9 cellular contexts compared by ENCODE assay signal in the genomic region with DNA sequence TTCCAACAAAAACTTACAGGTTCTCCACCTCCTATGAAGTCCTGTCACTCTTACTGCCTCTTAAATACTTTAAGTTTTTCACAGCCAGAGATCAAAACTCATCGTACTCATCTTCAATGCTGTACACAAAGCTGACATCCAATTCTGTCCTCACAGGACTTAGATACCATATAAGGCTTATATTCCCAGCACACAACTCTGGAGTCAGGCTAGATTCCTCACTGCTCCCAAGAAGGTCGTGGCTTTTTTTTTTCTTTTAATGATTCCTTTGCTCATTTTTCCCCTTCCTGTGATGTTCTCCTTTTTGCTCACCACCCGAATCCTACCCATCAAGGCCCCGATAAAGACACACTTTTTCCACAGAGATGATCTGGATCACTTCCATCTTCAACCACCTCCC. TPM values are rescaled to one million over a fixed set of nuclear protein-coding genes. Genes with fewer than 3 reads are reported as not detected.
DNase-seq lines count a peak whose midpoint lies in the region; ATAC-seq and TF ChIP-seq lines count a peak whose summit lies in the region.
"Had no signal": no experiment of that assay in that cellular context is flagged by ENCODE, and none has a peak within 500 bp of the region (broad histone marks: within the 10 kb centered on the region; RNA-seq: fewer than 3 reads in every experiment).

No MANE protein-coding gene starts in this region.

- peak overlapping the region; percentile 95 for H4K5ac ChIP-seq in IMR-90 (ENCODE audit: low read depth, low read length)

- CTCF ChIA-PET in IMR-90 (lab: Yijun Ruan, JAX), result no interaction called here

- no TSS peak for BruUV-seq in IMR-90 (replicated peaks; lab: Mats Ljungman, UMichigan)

- no peak overlapping the region for H2AK9ac ChIP-seq in IMR-90 (replicated peaks; ENCODE audit: low read depth, low read length, poor library complexity)

- no peak; the same call in 1 of the 2 replicates for TF ChIP-seq POLR2A in IMR-90 (IDR thresholded peaks at IDR 0.05; ENCODE audit: low read depth, low read length)

- H3K23ac ChIP-seq in IMR-90 (ENCODE audit: low read depth, low read length), result peak overlapping the region; percentile 85; the same call in 1 of the 2 replicates

- H3K14ac ChIP-seq in IMR-90 (replicated peaks; ENCODE audit: low read depth, low read length), result peak overlapping the region; percentile 66; the same call in 1 of the 2 replicates

- no peak overlapping the region for H2BK20ac ChIP-seq in IMR-90 (ENCODE audit: low read depth, low read length)

- peak overlapping the region; percentile 28; the same call in 1 of the 2 replicates for H3K18ac ChIP-seq in IMR-90 (ENCODE audit: low read depth, low read length)

- in situ Hi-C loops in IMR-90 (cut with MboI; ENCODE audit: low sequenced_read_pairs), result loop anchor here (25.0 kb wide), 1 partner anchor 771 kb away; no protein-coding TSS in a partner anchor

- peak overlapping the region; percentile 98 for H3K9ac ChIP-seq in IMR-90 (ENCODE audit: low read depth, low read length)

- H3K4me3 ChIP-seq in ACC112 (ENCODE audit: low read depth, low read length) (peak overlapping the region; percentile 98), IMR-90 (ENCODE audit: insufficient read depth, low read depth, low read length) (peak overlapping the region; percentile 81), cardiac fibroblast (replicated peaks in 1 of 2; ENCODE audit: low read depth in 2 of 2, low read length in 2 of 2) (peak overlapping the region; percentile 76), muscle layer of duodenum (ENCODE audit: low read depth in 1 of 2, low read length in 2 of 2) (peak overlapping the region; percentile 75 to 86)

- H3K4me1 ChIP-seq in ACC112 (ENCODE audit: control insufficient read depth, insufficient read depth, low read length, unreplicated experiment) (peaks cover 22% of the 10 kb centered on the region), IMR-90 (ENCODE audit: control insufficient read depth, insufficient read depth, low read length) (no peaks in the 10 kb centered on the region), muscle layer of duodenum (ENCODE audit: control insufficient read depth in 1 of 2, insufficient read depth in 2 of 2, low read length in 2 of 2) (peaks cover 0 to 4% of the 10 kb centered on the region in 2 donors)

- no peak overlapping the region for H2BK120ac ChIP-seq in IMR-90 (ENCODE audit: low read depth, low read length)

- 42% methylated on average over 4 of the region's 4 CpGs; no CpG with 5 or more reads in 1 of the 2 experiments for WGBS in IMR-90 (ENCODE audit: extremely low coverage in 2 of 2, insufficient read length in 1 of 2), 2 experiments

- H4K8ac ChIP-seq in IMR-90 (ENCODE audit: low read depth in 2 of 2, low read length in 2 of 2), result peak overlapping the region; percentile 72 to 90

- peak overlapping the region; percentile 89; the same call in 1 of the 2 replicates for H3K4ac ChIP-seq in IMR-90 (ENCODE audit: low read depth, low read length)

- H2BK5ac ChIP-seq in IMR-90 (ENCODE audit: low read depth, low read length, poor library complexity, severe bottlenecking), result peak overlapping the region; percentile 78

- H2BK15ac ChIP-seq in IMR-90 (ENCODE audit: low read depth, low read length), result peak overlapping the region; percentile 73; the same call in 1 of the 3 replicates

- H3K4me2 ChIP-seq in IMR-90 (ENCODE audit: low read depth, low read length), result peak overlapping the region; percentile 100

- intact Hi-C loops in IMR-90 (cut with micrococcal nuclease), result loop anchor here (5.0 kb wide), 2 partner anchors 41 to 226 kb away; no protein-coding TSS in a partner anchor

- H2AFZ ChIP-seq in ACC112 (ENCODE audit: low read length, unreplicated experiment) (peak overlapping the region; percentile 52), IMR-90 (replicated peaks; ENCODE audit: low read length, poor library complexity) (no peak overlapping the region)

- H3K56ac ChIP-seq in IMR-90 (ENCODE audit: extremely low read depth, insufficient read depth, low read length), result 0 out of 2 replicates have a peak overlapping the region, but pooled peaks have one; percentile 6

- POLR2A ChIA-PET in IMR-90 (lab: Charles Lee; ENCODE audit: unreplicated experiment), result no interaction called here

- H3K9me1 ChIP-seq in IMR-90 (ENCODE audit: insufficient read depth, low read length), result no peaks in the 10 kb centered on the region; the same call in 1 of the 2 replicates

- H3K9me3 ChIP-seq in IMR-90 (ENCODE audit: control insufficient read depth, insufficient read depth, low read length) (no peaks in the 10 kb centered on the region), muscle layer of duodenum (ENCODE audit: control insufficient read depth in 1 of 2, low read length in 2 of 2) (no peaks in the 10 kb centered on the region)

- H3K36me3 ChIP-seq in ACC112 (ENCODE audit: insufficient read depth, low read length), result peaks cover 4% of the 10 kb centered on the region
- peaks cover 5% of the 10 kb centered on the region for H3K36me3 ChIP-seq in IMR-90 (ENCODE audit: control insufficient read depth, insufficient read depth, low read length)
- H3K36me3 ChIP-seq in muscle layer of duodenum (ENCODE audit: control insufficient read depth in 1 of 2, insufficient read depth in 2 of 2, low read length in 2 of 2), result no peaks in the 10 kb centered on the region

- H4K20me1 ChIP-seq in IMR-90 (ENCODE audit: insufficient read depth, low read length), result no peaks in the 10 kb centered on the region

- 0 out of 2 replicates have a peak overlapping the region, but pooled peaks have one; percentile 81 for H2AK5ac ChIP-seq in IMR-90 (ENCODE audit: low read depth, low read length)

- TF ChIP-seq CTCF in IMR-90 (conservative IDR thresholded peaks at IDR 0.05; ENCODE audit: low read depth, low read length), result no peak
- TF ChIP-seq CTCF in cardiac fibroblast (IDR thresholded peaks at IDR 0.05; ENCODE audit: low read depth, low read length), result no peak

- H3K27me3 ChIP-seq in ACC112 (ENCODE audit: insufficient read depth, low read length) (no peaks in the 10 kb centered on the region), IMR-90 (ENCODE audit: control insufficient read depth, insufficient read depth, low read length) (no peaks in the 10 kb centered on the region), muscle layer of duodenum (ENCODE audit: low read depth, low read length) (no peaks in the 10 kb centered on the region)

- DNase-seq in IMR-90, result peak; percentile 23
- DNase-seq in cardiac fibroblast (ENCODE audit: low read depth in 2 of 2), result no peak
- no peak for DNase-seq in kidney tubule cell (ENCODE audit: low spot score)
- DNase-seq in NCI-H1092 treated with DMSO at 0.1 percent for 48 hours (lab: John Stamatoyannopoulos, UW), result no peak
- no peak for DNase-seq in NCI-H774 (lab: John Stamatoyannopoulos, UW)
- DNase-seq: NCI-H69 had no signal

- dilution Hi-C loops in IMR-90 (cut with HindIII; ENCODE audit: low sequenced_read_pairs, unreplicated experiment), result no loop called here

- peak overlapping the region; percentile 45; the same call in 1 of the 2 replicates for H4K91ac ChIP-seq in IMR-90 (ENCODE audit: insufficient read depth, low read depth, low read length)

- H3K79me1 ChIP-seq in IMR-90 (ENCODE audit: low read depth in 1 of 2, low read length in 2 of 2), result peaks cover 16 to 38% of the 10 kb centered on the region in 2 experiments

- peak overlapping the region; percentile 47; the same call in 1 of the 2 replicates for H3K27ac ChIP-seq in ACC112 (ENCODE audit: low read depth, low read length)
- peak overlapping the region; percentile 80 for H3K27ac ChIP-seq in IMR-90 (ENCODE audit: insufficient read depth, low read length)
- peak overlapping the region; percentile 86 for H3K27ac ChIP-seq in muscle layer of duodenum (ENCODE audit: low read length)

- TF ChIP-seq RAD21 in IMR-90 (IDR thresholded peaks at IDR 0.05; ENCODE audit: low read length), result no peak

- ATAC-seq in IMR-90 (ENCODE audit: low read depth) (no peak), GM18520 (IDR thresholded peaks at IDR 0.05; ENCODE audit: unreplicated experiment) (no peak)

- peaks cover 34% of the 10 kb centered on the region for H3K79me2 ChIP-seq in ACC112 (ENCODE audit: control insufficient read depth, insufficient read depth, low read length, unreplicated experiment)

TF ChIP-seq in IMR-90, 13 proteins besides CTCF, POLR2A, EP300 and RAD21 (continues in another document):
- no peak for TF ChIP-seq FOS (IDR thresholded peaks at IDR 0.05; ENCODE audit: low read depth, low read length)
- no peak for TF ChIP-seq USF2 (IDR thresholded peaks at IDR 0.05; ENCODE audit: low read depth, low read length)
- no peak for TF ChIP-seq MAFK (IDR thresholded peaks at IDR 0.05; ENCODE audit: low read depth, low read length)
- TF ChIP-seq SMC3 (IDR thresholded peaks at IDR 0.05; ENCODE audit: low read depth, low read length), result no peak
- no peak for TF ChIP-seq RFX5 (IDR thresholded peaks at IDR 0.05; ENCODE audit: low read depth, low read length)
- TF ChIP-seq MAZ (IDR thresholded peaks at IDR 0.05; ENCODE audit: borderline replicate concordance, low read depth, low read length), result no peak
- no peak for TF ChIP-seq NFE2L2 (IDR thresholded peaks at IDR 0.05; ENCODE audit: low read depth, low read length)
- no peak for TF ChIP-seq BHLHE40 (IDR thresholded peaks at IDR 0.05; ENCODE audit: low read depth, low read length)
- no peak for TF ChIP-seq CEBPB (IDR thresholded peaks at IDR 0.05; ENCODE audit: low read depth, low read length)
- no peak for TF ChIP-seq RCOR1 (IDR thresholded peaks at IDR 0.05; ENCODE audit: insufficient replicate concordance, low read length)
- TF ChIP-seq MXI1 (IDR thresholded peaks at IDR 0.05; ENCODE audit: borderline replicate concordance, low read depth, low read length), result no peak

RNA-seq across cellular contexts. Expression of gene TRAPPC2, which starts 0.9 kb away (rescaled TPM):
- 13.8 and 19.2 TPM in 2 replicates for total RNA-seq in IMR-90 (2012; rRNA removed)
- polyA plus RNA-seq in IMR-90 (2012; rRNA removed), result 6.7 and 11.3 TPM in 2 replicates
- polyA plus RNA-seq in IMR-90 (2012; cell fraction: cytosol; rRNA removed), result 4.9 and 10.1 TPM in 2 replicates
- polyA plus RNA-seq in IMR-90 (2012; cell fraction: nucleus; rRNA removed; ENCODE audit: low replicate concordance), result 7.3 and 28.8 TPM in 2 replicates

RNA-seq across cellular contexts. Expression of gene OFD1, which starts 1.0 kb away (rescaled TPM):
- 8.4 and 10.6 TPM in 2 replicates for total RNA-seq in IMR-90 (2012; rRNA removed)
- polyA plus RNA-seq in IMR-90 (2012; rRNA removed), result 7.7 and 8.6 TPM in 2 replicates
- 2.5 and 5.2 TPM in 2 replicates for polyA plus RNA-seq in IMR-90 (2012; cell fraction: cytosol; rRNA removed)
- 19.8 and 41.0 TPM in 2 replicates for polyA plus RNA-seq in IMR-90 (2012; cell fraction: nucleus; rRNA removed; ENCODE audit: low replicate concordance)

RNA-seq across cellular contexts. Expression of gene RAB9A, which starts 44.6 kb away (rescaled TPM):
- total RNA-seq in IMR-90 (2012; rRNA removed), result 15.8 and 26.7 TPM in 2 replicates
- 15.6 and 22.3 TPM in 2 replicates for polyA plus RNA-seq in IMR-90 (2012; rRNA removed)
- polyA plus RNA-seq in IMR-90 (2012; cell fraction: cytosol; rRNA removed), result 5.8 and 7.9 TPM in 2 replicates
- 2.2 and 12.0 TPM in 2 replicates for polyA plus RNA-seq in IMR-90 (2012; cell fraction: nucleus; rRNA removed; ENCODE audit: low replicate concordance)
